ENCODE assay signal across 16 cellular contexts in genomic region chr10:11051001-11051324, GRCh38.
"Had no signal": no experiment of that assay in that cellular context is flagged by ENCODE, and none has a peak within 500 bp of the region (broad histone marks: within the 10 kb centered on the region; RNA-seq: fewer than 3 reads in every experiment).

No MANE protein-coding gene starts in this region.

- H3K27me3 ChIP-seq: ascending aorta, thyroid gland had no signal

- DNase-seq: activated CD4-positive, alpha-beta T cell treated with anti-CD3 and anti-CD28 coated beads for 36 hours; activated CD8-positive, alpha-beta memory T cell treated with anti-CD3 and anti-CD28 coated beads, Interleukin-2, amount 50 U/mL, for 48 hours; activated CD8-positive, alpha-beta T cell treated with anti-CD3 and anti-CD28 coated beads, Interleukin-2, amount 10 ng/mL, durations not matched to agents 7 days and 5 days; activated naive CD4-positive, alpha-beta T cell; islet precursor cell; psoas muscle; stimulated activated CD4-positive, alpha-beta T cell treated with anti-CD3 and anti-CD28 coated beads, Interleukin-15, amount 100 ng/mL, for 24 hours; stimulated activated CD4-positive, alpha-beta T cell treated with anti-CD3 and anti-CD28 coated beads, Interleukin-4, amount 100 ng/mL, for 24 hours; stimulated activated naive CD8-positive, alpha-beta T cell treated with anti-CD3 and anti-CD28 coated beads, Interleukin-15, amount 100 ng/mL, for 72 hours; thyroid gland; WERI-Rb-1 had no signal

- ATAC-seq: activated CD4-positive, alpha-beta T cell treated with anti-CD3 and anti-CD28 coated beads for 36 hours; activated CD8-positive, alpha-beta T cell treated with anti-CD3 and anti-CD28 coated beads, Interleukin-2, amount 10 ng/mL, durations not matched to agents 7 days and 5 days; esophagus mucosa; stimulated activated naive CD8-positive, alpha-beta T cell treated with anti-CD3 and anti-CD28 coated beads, Interleukin-15, amount 100 ng/mL, for 72 hours had no signal

- H3K27ac Mint-ChIP-seq: activated CD4-positive, alpha-beta T cell treated with anti-CD3 and anti-CD28 coated beads for 36 hours; activated CD8-positive, alpha-beta T cell treated with anti-CD3 and anti-CD28 coated beads, Interleukin-2, amount 10 ng/mL, durations not matched to agents 7 days and 5 days; activated T-helper 1 cell treated with anti-CD3 and anti-CD28 coated beads, Interleukin-12 subunit alpha, Interleukin-12 subunit beta, Interleukin-2, Interleukin-4 antibody, amounts not matched to agents 30 ng/mL and 10 ng/mL and 1 ng/mL, durations not matched to agents 14 hours and 24 hours and 36 hours had no signal

- H3K9me3 Mint-ChIP-seq: activated T-helper 1 cell treated with anti-CD3 and anti-CD28 coated beads, Interleukin-12 subunit alpha, Interleukin-12 subunit beta, Interleukin-2, Interleukin-4 antibody, amounts not matched to agents 30 ng/mL and 10 ng/mL and 1 ng/mL, durations not matched to agents 14 hours and 24 hours and 36 hours; central memory CD8-positive, alpha-beta T cell; stimulated activated naive CD8-positive, alpha-beta T cell treated with anti-CD3 and anti-CD28 coated beads, Interleukin-15, amount 100 ng/mL, for 72 hours had no signal

- H3K4me3 Mint-ChIP-seq: activated CD4-positive, alpha-beta T cell treated with anti-CD3 and anti-CD28 coated beads for 36 hours; activated CD8-positive, alpha-beta T cell treated with anti-CD3 and anti-CD28 coated beads, Interleukin-2, amount 10 ng/mL, durations not matched to agents 7 days and 5 days; activated T-helper 1 cell treated with anti-CD3 and anti-CD28 coated beads, Interleukin-12 subunit alpha, Interleukin-12 subunit beta, Interleukin-2, Interleukin-4 antibody, amounts not matched to agents 30 ng/mL and 10 ng/mL and 1 ng/mL, durations not matched to agents 14 hours and 24 hours and 36 hours; central memory CD8-positive, alpha-beta T cell; stimulated activated naive CD8-positive, alpha-beta T cell treated with anti-CD3 and anti-CD28 coated beads, Interleukin-15, amount 100 ng/mL, for 72 hours had no signal

- H3K27ac ChIP-seq: psoas muscle, thyroid gland, WERI-Rb-1 had no signal

- H3K4me3 ChIP-seq: ascending aorta, psoas muscle, thyroid gland had no signal

- H3K36me3 ChIP-seq: ascending aorta, thyroid gland, WERI-Rb-1 had no signal

- FAIRE-seq: endometrium had no signal

- H3K27me3 Mint-ChIP-seq: activated CD4-positive, alpha-beta T cell treated with anti-CD3 and anti-CD28 coated beads for 36 hours had no signal

- H3K9me3 ChIP-seq: ascending aorta, psoas muscle, thyroid gland had no signal

- H3K4me1 Mint-ChIP-seq: activated CD4-positive, alpha-beta T cell treated with anti-CD3 and anti-CD28 coated beads for 36 hours; central memory CD8-positive, alpha-beta T cell; stimulated activated naive CD8-positive, alpha-beta T cell treated with anti-CD3 and anti-CD28 coated beads, Interleukin-15, amount 100 ng/mL, for 72 hours had no signal
